Comparison of ENCODE assay signal across 8 cellular contexts in genomic region chr2:233566141-233566956, GRCh38. TPM values are rescaled to one million over a fixed set of nuclear protein-coding genes. Genes with fewer than 3 reads are reported as not detected.
DNase-seq lines count a peak whose midpoint lies in the region; ATAC-seq, FAIRE-seq and TF ChIP-seq lines count a peak whose summit lies in the region.

A gene with protein sequence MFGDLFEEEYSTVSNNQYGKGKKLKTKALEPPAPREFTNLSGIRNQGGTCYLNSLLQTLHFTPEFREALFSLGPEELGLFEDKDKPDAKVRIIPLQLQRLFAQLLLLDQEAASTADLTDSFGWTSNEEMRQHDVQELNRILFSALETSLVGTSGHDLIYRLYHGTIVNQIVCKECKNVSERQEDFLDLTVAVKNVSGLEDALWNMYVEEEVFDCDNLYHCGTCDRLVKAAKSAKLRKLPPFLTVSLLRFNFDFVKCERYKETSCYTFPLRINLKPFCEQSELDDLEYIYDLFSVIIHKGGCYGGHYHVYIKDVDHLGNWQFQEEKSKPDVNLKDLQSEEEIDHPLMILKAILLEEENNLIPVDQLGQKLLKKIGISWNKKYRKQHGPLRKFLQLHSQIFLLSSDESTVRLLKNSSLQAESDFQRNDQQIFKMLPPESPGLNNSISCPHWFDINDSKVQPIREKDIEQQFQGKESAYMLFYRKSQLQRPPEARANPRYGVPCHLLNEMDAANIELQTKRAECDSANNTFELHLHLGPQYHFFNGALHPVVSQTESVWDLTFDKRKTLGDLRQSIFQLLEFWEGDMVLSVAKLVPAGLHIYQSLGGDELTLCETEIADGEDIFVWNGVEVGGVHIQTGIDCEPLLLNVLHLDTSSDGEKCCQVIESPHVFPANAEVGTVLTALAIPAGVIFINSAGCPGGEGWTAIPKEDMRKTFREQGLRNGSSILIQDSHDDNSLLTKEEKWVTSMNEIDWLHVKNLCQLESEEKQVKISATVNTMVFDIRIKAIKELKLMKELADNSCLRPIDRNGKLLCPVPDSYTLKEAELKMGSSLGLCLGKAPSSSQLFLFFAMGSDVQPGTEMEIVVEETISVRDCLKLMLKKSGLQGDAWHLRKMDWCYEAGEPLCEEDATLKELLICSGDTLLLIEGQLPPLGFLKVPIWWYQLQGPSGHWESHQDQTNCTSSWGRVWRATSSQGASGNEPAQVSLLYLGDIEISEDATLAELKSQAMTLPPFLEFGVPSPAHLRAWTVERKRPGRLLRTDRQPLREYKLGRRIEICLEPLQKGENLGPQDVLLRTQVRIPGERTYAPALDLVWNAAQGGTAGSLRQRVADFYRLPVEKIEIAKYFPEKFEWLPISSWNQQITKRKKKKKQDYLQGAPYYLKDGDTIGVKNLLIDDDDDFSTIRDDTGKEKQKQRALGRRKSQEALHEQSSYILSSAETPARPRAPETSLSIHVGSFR (minus strand): TSS chr2:233566782. CDS start chr2:233565554, 1,228 bp downstream.

- H3K4me3 ChIP-seq in GM08714 (ENCODE audit: low read length) (peak within 1 kb of the TSS; percentile 82), body of pancreas (peak within 1 kb of the TSS; percentile 63 to 87), retinal pigment epithelial cell (ENCODE audit: low read length) (peak within 1 kb of the TSS; percentile 90)

- no peaks in the 10 kb centered on the region for H3K27me3 ChIP-seq in body of pancreas

- peak; percentile 83 to 97 (median 96) for TF ChIP-seq POLR2A in body of pancreas (IDR thresholded peaks at IDR 0.05)

- 0 to 1% methylated on average over 33 to 51 of the region's 51 CpGs for WGBS in body of pancreas, 2 donors

- H3K4me1 ChIP-seq in body of pancreas, result peaks cover 11% of the 10 kb centered on the region

- intact Hi-C loops in body of pancreas (cut with DNase I), result no loop called here

- no peaks in the 10 kb centered on the region for H3K9me3 ChIP-seq in body of pancreas

- peak within 1 kb of the TSS; percentile 72 to 97 (median 90) for H3K27ac ChIP-seq in body of pancreas

- peak; percentile 91 for DNase-seq in NCI-H1930 (lab: John Stamatoyannopoulos, UW)
- peak; percentile 87 to 92 (median 90) for DNase-seq in body of pancreas
- DNase-seq in iPS DF 19.7 (ENCODE audit: low read depth, low spot score), result peak; percentile 68
- DNase-seq in retinal pigment epithelial cell (ENCODE audit: low read depth), result peak; percentile 62

- ATAC-seq in HG02852 (IDR thresholded peaks at IDR 0.05; ENCODE audit: unreplicated experiment) (peak; percentile 84), body of pancreas (peak; percentile 98), HG03520 (IDR thresholded peaks at IDR 0.05; ENCODE audit: unreplicated experiment) (no peak)

- H3K36me3 ChIP-seq in body of pancreas (replicated peaks in 1 of 2; ENCODE audit: insufficient read depth in 1 of 2, low read depth in 2 of 2), result no peaks in the 10 kb centered on the region

- TF ChIP-seq CTCF in body of pancreas (IDR thresholded peaks at IDR 0.05) (peak in 1 of 7 experiments; percentile 5), retinal pigment epithelial cell (conservative IDR thresholded peaks at IDR 0.05; ENCODE audit: low read depth, low read length) (no peak)

- peak; percentile 93 for FAIRE-seq in TTC549 (lab: Jason Lieb, UNC)

RNA-seq across cellular contexts. Expression of the gene that starts here (rescaled TPM):
- total RNA-seq in body of pancreas, result 10 to 100 TPM; 34.9 to 38.9 TPM
